Comparison of ENCODE assay signal across 8 cellular contexts in genomic region chr11:65430406-65431217, GRCh38. TPM values are rescaled to one million over a fixed set of nuclear protein-coding genes. Genes with fewer than 3 reads are reported as not detected.
DNase-seq lines count a peak whose midpoint lies in the region; ATAC-seq and TF ChIP-seq lines count a peak whose summit lies in the region.

No MANE protein-coding gene starts in this region.

- H3K27ac ChIP-seq in DOHH2 (ENCODE audit: low read depth, low read length) (peak overlapping the region; percentile 90), PC-9 (peak overlapping the region; percentile 100), parathyroid adenoma (peak overlapping the region; percentile 100)

- CTCF ChIA-PET in PC-9 (lab: Charles Lee): no interaction called here

- H3K27me3 ChIP-seq in DOHH2 (ENCODE audit: control insufficient read depth, low read length): no peaks in the 10 kb centered on the region
- H3K27me3 ChIP-seq in PC-9 (ENCODE audit: insufficient read depth, low read depth): no peaks in the 10 kb centered on the region
- H3K27me3 ChIP-seq in parathyroid adenoma (ENCODE audit: control insufficient read depth, insufficient read depth, low read length): no peaks in the 10 kb centered on the region

- POLR2A ChIA-PET in PC-9 (lab: Charles Lee; ENCODE audit: unreplicated experiment): interaction anchor here (0.5 to 1.1 kb wide), 8 partner anchors 9 to 806 kb away, joined by 3 to 18 read pairs (median 6); no protein-coding TSS in a partner anchor

- ATAC-seq in effector memory CD8-positive, alpha-beta T cell (replicated peaks): peak; percentile 6
- ATAC-seq in HG03159 (IDR thresholded peaks at IDR 0.05; ENCODE audit: unreplicated experiment) (no peak), HG03097 (IDR thresholded peaks at IDR 0.05; ENCODE audit: low FRiP score, unreplicated experiment) (no peak), sciatic nerve (no peak)

- no peak overlapping the region for H2AFZ ChIP-seq in PC-9
- no peak overlapping the region for H2AFZ ChIP-seq in parathyroid adenoma

- peak overlapping the region; percentile 100 for H3K4me3 Mint-ChIP-seq in effector memory CD8-positive, alpha-beta T cell

- H3K27me3 Mint-ChIP-seq in effector memory CD8-positive, alpha-beta T cell: no peaks in the 10 kb centered on the region

- no peak for DNase-seq in PC-9
- DNase-seq in effector memory CD8-positive, alpha-beta T cell: no peak
- no peak for DNase-seq in OCI-M2 (lab: John Stamatoyannopoulos, UW; ENCODE audit: unreplicated experiment)
- no peak for DNase-seq in sciatic nerve (ENCODE audit: low spot score)

- BruUV-seq in PC-9 (replicated peaks; lab: Mats Ljungman, UMichigan): no TSS peak

- H3K4me1 ChIP-seq in DOHH2 (ENCODE audit: control insufficient read depth, low read length): peaks cover 90% of the 10 kb centered on the region
- peaks cover 54% of the 10 kb centered on the region for H3K4me1 ChIP-seq in PC-9 (replicated peaks; ENCODE audit: insufficient read depth)
- H3K4me1 ChIP-seq in parathyroid adenoma: peaks cover 17% of the 10 kb centered on the region

- peaks cover 62% of the 10 kb centered on the region for H3F3A ChIP-seq in DOHH2 (ENCODE audit: control insufficient read depth, insufficient read depth)
- peaks cover 98% of the 10 kb centered on the region for H3F3A ChIP-seq in PC-9 (ENCODE audit: insufficient read depth, low read depth)

- intact Hi-C loops in PC-9 (cut with micrococcal nuclease; ENCODE audit: unreplicated experiment) (no loop called here), sciatic nerve (cut with DNase I) (no loop called here)

- no peaks in the 10 kb centered on the region for H3K9me3 ChIP-seq in DOHH2 (ENCODE audit: control insufficient read depth, insufficient read depth, low read length)
- no peaks in the 10 kb centered on the region for H3K9me3 ChIP-seq in PC-9 (ENCODE audit: insufficient read depth, low read depth)
- H3K9me3 ChIP-seq in parathyroid adenoma (ENCODE audit: control insufficient read depth, low read length): no peaks in the 10 kb centered on the region

- peaks cover 93% of the 10 kb centered on the region for H3K36me3 Mint-ChIP-seq in effector memory CD8-positive, alpha-beta T cell (ENCODE audit: insufficient read depth)

- H3K27ac Mint-ChIP-seq in effector memory CD8-positive, alpha-beta T cell: peak overlapping the region; percentile 94 to 99

- H4K20me1 ChIP-seq in DOHH2 (ENCODE audit: control insufficient read depth, insufficient read depth, low read depth, low read length) (peaks cover 6% of the 10 kb centered on the region; the same call in 1 of the 2 replicates), PC-9 (ENCODE audit: insufficient read depth) (peaks cover 97% of the 10 kb centered on the region)

- peak overlapping the region; percentile 88 for H3K4me2 ChIP-seq in DOHH2 (ENCODE audit: low read length)
- H3K4me2 ChIP-seq in PC-9: peak overlapping the region; percentile 99; the same call in 1 of the 2 replicates
- peak overlapping the region; percentile 80 for H3K4me2 ChIP-seq in parathyroid adenoma (ENCODE audit: low read length)

- peak overlapping the region; percentile 76 for H3K4me3 ChIP-seq in DOHH2 (ENCODE audit: low read length)
- no peak overlapping the region for H3K4me3 ChIP-seq in PC-9
- peak overlapping the region; percentile 93 for H3K4me3 ChIP-seq in parathyroid adenoma (ENCODE audit: low read depth, low read length)

- no peak overlapping the region for H3K9ac ChIP-seq in parathyroid adenoma

- peaks cover 74 to 91% of the 10 kb centered on the region in 2 donors for H3K4me1 Mint-ChIP-seq in effector memory CD8-positive, alpha-beta T cell (ENCODE audit: low read depth in 2 of 2)

- H3K9me2 ChIP-seq in DOHH2 (replicated peaks; ENCODE audit: control insufficient read depth, low read length) (no peaks in the 10 kb centered on the region), PC-9 (ENCODE audit: insufficient read depth) (no peaks in the 10 kb centered on the region)

- no peaks in the 10 kb centered on the region for H3K9me3 Mint-ChIP-seq in effector memory CD8-positive, alpha-beta T cell

- H3K79me2 ChIP-seq in DOHH2 (ENCODE audit: control insufficient read depth, low read length) (peaks cover 96% of the 10 kb centered on the region), PC-9 (ENCODE audit: low read depth) (peaks cover 97% of the 10 kb centered on the region), parathyroid adenoma (peaks cover 62% of the 10 kb centered on the region)

- H3K36me3 ChIP-seq in DOHH2 (ENCODE audit: control insufficient read depth, low read length) (peaks cover 84% of the 10 kb centered on the region), PC-9 (ENCODE audit: low read depth) (peaks cover 69% of the 10 kb centered on the region), parathyroid adenoma (ENCODE audit: control insufficient read depth, insufficient read depth, low read length) (peaks cover 10% of the 10 kb centered on the region)

- TF ChIP-seq CTCF in DOHH2 (IDR thresholded peaks at IDR 0.05; ENCODE audit: low read depth, low read length, poor library complexity, severe bottlenecking): no peak
- no peak for TF ChIP-seq CTCF in PC-9 (conservative IDR thresholded peaks at IDR 0.05)
- no peak for TF ChIP-seq CTCF in parathyroid adenoma (IDR thresholded peaks at IDR 0.05)

RNA-seq across cellular contexts. Expression of gene NEAT1, which starts 8.0 kb away (rescaled TPM):
- total RNA-seq in PC-9 (2021) (825 and 938 TPM in 2 replicates), sciatic nerve (1,255 TPM)

RNA-seq across cellular contexts. Expression of gene FRMD8, which starts 44.2 kb away (rescaled TPM):
- 32.4 and 48.9 TPM in 2 replicates for total RNA-seq in PC-9 (2021)
- 65.9 TPM for total RNA-seq in sciatic nerve

RNA-seq across cellular contexts. Expression of gene SLC25A45, which starts 48.2 kb away (rescaled TPM):
- total RNA-seq in PC-9 (2021) (9.5 and 9.8 TPM in 2 replicates), sciatic nerve (12.0 TPM)
